In genomic region chr2:237594514-237594871, GRCh38 we compare ENCODE assay signal across 1 cellular context.
TF ChIP-seq lines count a peak whose summit lies in the region.

No MANE protein-coding gene starts in this region.

TF ChIP-seq in HepG2, 621 proteins besides CTCF, POLR2A, EP300 and RAD21 (continued from another document):
- 0 out of 2 replicates have a peak, but pooled peaks have one; percentile 20 for TF ChIP-seq HBP1 (CRISPR knock-in tag; IDR thresholded peaks at IDR 0.05; ENCODE audit: low read depth)
- TF ChIP-seq U2AF1 (optimal IDR thresholded peaks at IDR 0.05; ENCODE audit: low read depth, low read length): peak; percentile 19
- 0 out of 2 replicates have a peak, but pooled peaks have one; percentile 31 for TF ChIP-seq ZNF614 (CRISPR knock-in tag; IDR thresholded peaks at IDR 0.05; ENCODE audit: borderline replicate concordance)
- 0 out of 2 replicates have a peak, but pooled peaks have one; percentile 5 for TF ChIP-seq THYN1 (CRISPR knock-in tag; IDR thresholded peaks at IDR 0.05; ENCODE audit: borderline replicate concordance, low read depth)
- TF ChIP-seq ZNF331 (CRISPR knock-in tag; IDR thresholded peaks at IDR 0.05): peak; percentile 42; the same call in 1 of the 2 replicates
- peak; percentile 51 for TF ChIP-seq HNF4A (CRISPR knock-in tag; IDR thresholded peaks at IDR 0.05)
- TF ChIP-seq FOSL2 (CRISPR knock-in tag; IDR thresholded peaks at IDR 0.05): peak; percentile 23
- peak; percentile 62; the same call in 1 of the 2 replicates for TF ChIP-seq SKIL (CRISPR knock-in tag; IDR thresholded peaks at IDR 0.05; ENCODE audit: borderline replicate concordance)
- TF ChIP-seq TBX3 (IDR thresholded peaks at IDR 0.05; ENCODE audit: borderline replicate concordance): no peak
- TF ChIP-seq ZSCAN12 (CRISPR knock-in tag; IDR thresholded peaks at IDR 0.05): no peak
- peak; percentile 76; the same call in 1 of the 2 replicates for TF ChIP-seq PITX1 (CRISPR knock-in tag; IDR thresholded peaks at IDR 0.05)
- TF ChIP-seq SOX13 (IDR thresholded peaks at IDR 0.05): no peak
- peak in 1 of 2 experiments; percentile 81; a peak in 2 of 4 replicates for TF ChIP-seq SOX13 (CRISPR knock-in tag; conservative IDR thresholded peaks at IDR 0.05 in 1 of 2, IDR thresholded peaks at IDR 0.05 in 1 of 2)
- TF ChIP-seq ZBTB7B (CRISPR knock-in tag; IDR thresholded peaks at IDR 0.05): peak; percentile 86
- 0 out of 4 replicates have a peak, but pooled peaks of 1 of the 2 experiments have one; percentile 3 for TF ChIP-seq MAFK (conservative IDR thresholded peaks at IDR 0.05 in 1 of 2, IDR thresholded peaks at IDR 0.05 in 1 of 2; ENCODE audit: low read length in 2 of 2)
- TF ChIP-seq CHD4 (IDR thresholded peaks at IDR 0.05; ENCODE audit: borderline replicate concordance, low read length): no peak
- TF ChIP-seq GZF1 (CRISPR knock-in tag; IDR thresholded peaks at IDR 0.05): no peak
- peak; percentile 49 for TF ChIP-seq SALL1 (CRISPR knock-in tag; IDR thresholded peaks at IDR 0.05)
